ENCODE assay signal across 9 cellular contexts in the genomic region with DNA sequence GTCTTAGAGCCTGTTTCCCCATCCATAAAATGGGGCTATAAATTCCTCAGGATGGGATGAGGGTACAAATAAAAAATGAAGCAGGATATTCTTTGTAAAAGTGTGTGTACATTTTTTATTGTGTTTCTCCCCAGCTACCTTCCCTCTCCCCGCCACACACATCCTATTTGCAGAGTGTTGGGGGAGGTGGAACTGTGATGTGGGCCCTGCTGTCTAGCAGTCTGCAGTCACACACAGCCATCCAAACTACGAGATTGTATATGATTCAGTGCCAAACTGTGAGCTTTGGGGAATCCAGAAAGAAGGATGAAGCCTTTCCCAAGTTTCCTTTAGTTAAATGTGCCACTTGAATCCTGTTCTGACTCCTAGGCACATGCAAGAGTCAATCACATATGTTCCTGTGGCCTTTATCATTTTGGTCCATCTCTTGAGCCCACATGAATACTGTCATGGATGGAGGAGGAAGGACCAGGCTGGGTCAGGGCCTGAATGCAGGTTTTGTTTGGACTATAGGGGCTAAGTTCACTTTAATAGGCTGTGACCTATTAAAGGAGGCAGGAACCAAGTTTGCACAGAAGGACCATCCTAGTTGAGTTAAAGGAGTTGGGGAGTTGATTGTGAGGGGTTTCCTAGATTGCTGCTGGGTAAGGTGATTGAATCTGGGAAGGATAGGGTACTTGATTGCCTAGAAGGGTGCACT. TPM values are rescaled to one million over a fixed set of nuclear protein-coding genes. Genes with fewer than 3 reads are reported as not detected.
DNase-seq lines count a peak whose midpoint lies in the region; ATAC-seq and TF ChIP-seq lines count a peak whose summit lies in the region.
"Had no signal": no experiment of that assay in that cellular context is flagged by ENCODE, and none has a peak within 500 bp of the region (broad histone marks: within the 10 kb centered on the region; RNA-seq: fewer than 3 reads in every experiment).

No MANE protein-coding gene starts in this region.

- H3K4me1 ChIP-seq in BLaER1 treated with 17β-estradiol and CSF1 and Interleukin-3, amounts not matched to agents 10 nM and 100 nM = peaks cover 10 to 18% (median 13%) of the 10 kb centered on the region in 10 experiments

- TF ChIP-seq CTCF in GM20000 (IDR thresholded peaks at IDR 0.05; ENCODE audit: extremely low read depth, missing control alignments) (no peak), brain (conservative IDR thresholded peaks at IDR 0.05) (no peak)

- H3K27me3 ChIP-seq in BLaER1 treated with 17β-estradiol and CSF1 and Interleukin-3, amounts not matched to agents 10 nM and 100 nM = peaks cover 0 to 12% (median 0%) of the 10 kb centered on the region in 11 experiments; a peak in 8 of 22 replicates

- no peaks in the 10 kb centered on the region for H3K9me3 Mint-ChIP-seq in brain
- H3K9me3 Mint-ChIP-seq in naive thymus-derived CD8-positive, alpha-beta T cell = no peaks in the 10 kb centered on the region

- no peak for ATAC-seq in naive thymus-derived CD8-positive, alpha-beta T cell
- ATAC-seq in GM18867 (IDR thresholded peaks at IDR 0.05; ENCODE audit: unreplicated experiment) (no peak), HG02973 (IDR thresholded peaks at IDR 0.05; ENCODE audit: unreplicated experiment) (no peak)

- H3K27me3 Mint-ChIP-seq in brain = peaks cover 8% of the 10 kb centered on the region
- no peaks in the 10 kb centered on the region for H3K27me3 Mint-ChIP-seq in naive thymus-derived CD8-positive, alpha-beta T cell

- peak overlapping the region in 6 of 11 experiments; percentile 96 to 100 (median 99); a peak in 10 of 22 replicates for H3K4me2 ChIP-seq in BLaER1 treated with 17β-estradiol and CSF1 and Interleukin-3, amounts not matched to agents 10 nM and 100 nM

- peaks cover 28% of the 10 kb centered on the region for H3K4me1 Mint-ChIP-seq in brain
- peaks cover 6 to 28% (median 10%) of the 10 kb centered on the region in 4 donors for H3K4me1 Mint-ChIP-seq in naive thymus-derived CD8-positive, alpha-beta T cell

- no peak overlapping the region; a peak in 1 of 22 replicates for H3K9ac ChIP-seq in BLaER1 treated with 17β-estradiol and CSF1 and Interleukin-3, amounts not matched to agents 10 nM and 100 nM

- DNase-seq in GM20000 (ENCODE audit: low spot score) = peak; percentile 9
- no peak for DNase-seq in naive thymus-derived CD8-positive, alpha-beta T cell
- no peak for DNase-seq in T-helper 9 cell
- DNase-seq: DMS153 had no signal

- POLR2A ChIA-PET in naive thymus-derived CD8-positive, alpha-beta T cell (lab: Charles Lee) = interaction anchor here (1.0 to 2.4 kb wide), 2 partner anchors 29 to 32 kb away, joined by 4 to 12 read pairs; a partner anchor contains a TSS

- peak overlapping the region; percentile 46 to 97 (median 61) for H3K27ac Mint-ChIP-seq in brain
- H3K27ac Mint-ChIP-seq in naive thymus-derived CD8-positive, alpha-beta T cell = peak overlapping the region in 4 of 10 donors; percentile 9 to 68 (median 46)

- peaks cover 16 to 41% (median 35%) of the 10 kb centered on the region in 11 experiments for H3K36me3 ChIP-seq in BLaER1 treated with 17β-estradiol and CSF1 and Interleukin-3, amounts not matched to agents 10 nM and 100 nM

- H3K4me3 Mint-ChIP-seq in brain = peak overlapping the region; percentile 78 to 85 (median 82)
- H3K4me3 Mint-ChIP-seq in naive thymus-derived CD8-positive, alpha-beta T cell = peak overlapping the region; percentile 40 to 78 (median 70)

- H3K9me3 ChIP-seq in BLaER1 treated with 17β-estradiol and CSF1 and Interleukin-3, amounts not matched to agents 10 nM and 100 nM (replicated peaks in 1 of 11) = no peaks in the 10 kb centered on the region

- H3K4me3 ChIP-seq in BLaER1 treated with 17β-estradiol and CSF1 and Interleukin-3, amounts not matched to agents 10 nM and 100 nM = no peak overlapping the region; a peak in 1 of 20 replicates

- peaks cover 0 to 12% (median 0%) of the 10 kb centered on the region in 11 experiments; a peak in 5 of 22 replicates for H4K20me1 ChIP-seq in BLaER1 treated with 17β-estradiol and CSF1 and Interleukin-3, amounts not matched to agents 10 nM and 100 nM

- no peak overlapping the region for H3K27ac ChIP-seq in BLaER1 treated with 17β-estradiol and CSF1 and Interleukin-3, amounts not matched to agents 10 nM and 100 nM
- H3K27ac ChIP-seq: VCaP had no signal

- H3K36me3 Mint-ChIP-seq in brain = peaks cover 4% of the 10 kb centered on the region
- H3K36me3 Mint-ChIP-seq in naive thymus-derived CD8-positive, alpha-beta T cell = peaks cover 0 to 14% (median 4%) of the 10 kb centered on the region in 3 donors

RNA-seq across cellular contexts. Expression of a gene that starts 1.1 kb away (rescaled TPM):
- 8.4 TPM for polyA plus RNA-seq in brain (ENCODE audit: insufficient read depth, low read depth, low replicate concordance)
- total RNA-seq in naive thymus-derived CD8-positive, alpha-beta T cell = 1 to 10 TPM; 1.6 to 2.0 TPM
- under 1 TPM in 1 of 3 donors, not detected in 2; 0.14 TPM for polyA plus RNA-seq in naive thymus-derived CD8-positive, alpha-beta T cell

RNA-seq across cellular contexts. Expression of a gene that starts 19.1 kb away (rescaled TPM):
- 126 TPM for polyA plus RNA-seq in brain (ENCODE audit: insufficient read depth, low read depth, low replicate concordance)
- total RNA-seq in naive thymus-derived CD8-positive, alpha-beta T cell = 10 to 100 TPM; 64.9 to 66.6 TPM
- 100 to 1,000 TPM; 117 to 136 (median 123) TPM for polyA plus RNA-seq in naive thymus-derived CD8-positive, alpha-beta T cell

RNA-seq across cellular contexts. Expression of a gene that starts 19.2 kb away (rescaled TPM):
- polyA plus RNA-seq in brain (ENCODE audit: insufficient read depth, low read depth, low replicate concordance) = 9.2 TPM
- total RNA-seq in naive thymus-derived CD8-positive, alpha-beta T cell = 10 to 100 TPM; 17.0 to 18.2 TPM
- polyA plus RNA-seq in naive thymus-derived CD8-positive, alpha-beta T cell = 10 to 100 TPM in 1 of 3 donors, 1 to 10 TPM in 2; 5.3 to 18.2 (median 9.7) TPM

RNA-seq across cellular contexts. Expression of a gene that starts 31.4 kb away (rescaled TPM):
- 54.6 TPM for polyA plus RNA-seq in brain (ENCODE audit: insufficient read depth, low read depth, low replicate concordance)
- total RNA-seq in naive thymus-derived CD8-positive, alpha-beta T cell = 10 to 100 TPM; 33.5 to 34.3 TPM
- polyA plus RNA-seq in naive thymus-derived CD8-positive, alpha-beta T cell = 10 to 100 TPM; 10.8 to 19.5 (median 13.1) TPM

RNA-seq across cellular contexts. Expression of a gene that starts 55.4 kb away (rescaled TPM):
- 6.9 TPM for polyA plus RNA-seq in brain (ENCODE audit: insufficient read depth, low read depth, low replicate concordance)
- total RNA-seq in naive thymus-derived CD8-positive, alpha-beta T cell = 10 to 100 TPM; 45.8 to 46.1 TPM
- polyA plus RNA-seq in naive thymus-derived CD8-positive, alpha-beta T cell = 10 to 100 TPM in 2 of 3 donors, 1 to 10 TPM in 1; 9.7 to 11.2 (median 11.0) TPM
